In genomic region chr10:116952729-116953128, GRCh38 we compare ENCODE assay signal across 31 cellular contexts.
"Had no signal": no experiment of that assay in that cellular context is flagged by ENCODE, and none has a peak within 500 bp of the region (broad histone marks: within the 10 kb centered on the region; RNA-seq: fewer than 3 reads in every experiment).

No MANE protein-coding gene starts in this region.

- H3K4me3 ChIP-seq: gastrocnemius medialis, left lung, lower lobe of right lung, mucosa of descending colon, ovary, prostate gland, sigmoid colon, thoracic aorta had no signal

- H3K27ac ChIP-seq: gastrocnemius medialis, lower lobe of right lung, neutrophil, ovary, prostate gland, sigmoid colon, thoracic aorta, WERI-Rb-1 had no signal

- ATAC-seq: activated CD4-positive, CD25-positive, alpha-beta regulatory T cell treated with anti-CD3 and anti-CD28 coated beads, Interleukin-2, amount 50 U/mL, for 24 hours; activated T-cell treated with anti-CD3 and anti-CD28 coated beads, Interleukin-2, amount 50 U/mL, for 4 hours; activated T-helper 17 cell treated with anti-CD3 and anti-CD28 coated beads, Interleukin-2, amount 50 U/mL, for 72 hours; gastrocnemius medialis; left lung; lower lobe of right lung; mucosa of descending colon; stimulated activated effector memory CD8-positive, alpha-beta T cell treated with anti-CD3 and anti-CD28 coated beads, Interleukin-12 subunit alpha, Interleukin-12 subunit beta, amount 100 ng/mL, for 72 hours had no signal

- H3K27me3 ChIP-seq: gastrocnemius medialis, left lung, neutrophil, ovary, sigmoid colon had no signal

- DNase-seq: activated CD4-positive, alpha-beta T cell treated with anti-CD3 and anti-CD28 coated beads for 48 hours; activated CD4-positive, alpha-beta T cell treated with anti-CD3 and anti-CD28 coated beads, Interleukin-2, amount 50 U/mL, for 48 hours; activated gamma-delta T cell treated with Interleukin-2 at 50 U/mL for 16 hours; activated naive CD4-positive, alpha-beta T cell treated with anti-CD3 and anti-CD28 coated beads, Interleukin-2, amount 50 U/mL, for 16 hours; activated T-cell treated with anti-CD3 and anti-CD28 coated beads, Interleukin-2, amount 50 U/mL, for 4 hours; amniotic stem cell; caudate nucleus; dermis blood vessel endothelial cell; effector memory CD4-positive, alpha-beta T cell; gastrocnemius medialis; glutamatergic neuron; left lung; lower lobe of right lung; mesendoderm; mucosa of descending colon; ovary; retina; sigmoid colon; small intestine; stimulated activated CD4-positive, alpha-beta T cell treated with anti-CD3 and anti-CD28 coated beads, Interleukin-4, amount 100 ng/mL, for 24 hours; T-helper 9 cell; trophoblast cell; WERI-Rb-1 had no signal

- H3K9me3 ChIP-seq: gastrocnemius medialis, left lung, lower lobe of right lung, mucosa of descending colon, neutrophil, ovary, prostate gland, sigmoid colon, thoracic aorta had no signal

- H3K9me3 Mint-ChIP-seq: activated T-cell treated with anti-CD3 and anti-CD28 coated beads, Interleukin-2, amount 50 U/mL, for 4 hours; activated T-helper 17 cell treated with anti-CD3 and anti-CD28 coated beads, Interleukin-2, amount 50 U/mL, for 72 hours; nephron; stimulated activated effector memory CD8-positive, alpha-beta T cell treated with anti-CD3 and anti-CD28 coated beads, Interleukin-12 subunit alpha, Interleukin-12 subunit beta, amount 100 ng/mL, for 72 hours; stimulated activated naive CD8-positive, alpha-beta T cell treated with anti-CD3 and anti-CD28 coated beads, Interleukin-15, Interleukin-2, amounts not matched to agents 100 ng/mL and 50 ng/mL, for 24 hours had no signal

- H3K4me1 ChIP-seq: gastrocnemius medialis, prostate gland had no signal

- H3K36me3 ChIP-seq: gastrocnemius medialis, neutrophil, ovary, prostate gland, sigmoid colon, thoracic aorta had no signal

- H3K4me3 Mint-ChIP-seq: activated T-cell treated with anti-CD3 and anti-CD28 coated beads, Interleukin-2, amount 50 U/mL, for 4 hours; activated T-helper 17 cell treated with anti-CD3 and anti-CD28 coated beads, Interleukin-2, amount 50 U/mL, for 72 hours; nephron; stimulated activated effector memory CD8-positive, alpha-beta T cell treated with anti-CD3 and anti-CD28 coated beads, Interleukin-12 subunit alpha, Interleukin-12 subunit beta, amount 100 ng/mL, for 72 hours; stimulated activated naive CD8-positive, alpha-beta T cell treated with anti-CD3 and anti-CD28 coated beads, Interleukin-15, Interleukin-2, amounts not matched to agents 100 ng/mL and 50 ng/mL, for 24 hours had no signal

- H3K36me3 Mint-ChIP-seq: stimulated activated effector memory CD8-positive, alpha-beta T cell treated with anti-CD3 and anti-CD28 coated beads, Interleukin-12 subunit alpha, Interleukin-12 subunit beta, amount 100 ng/mL, for 72 hours had no signal

- H3K27ac Mint-ChIP-seq: activated T-helper 17 cell treated with anti-CD3 and anti-CD28 coated beads, Interleukin-2, amount 50 U/mL, for 72 hours; nephron; stimulated activated effector memory CD8-positive, alpha-beta T cell treated with anti-CD3 and anti-CD28 coated beads, Interleukin-12 subunit alpha, Interleukin-12 subunit beta, amount 100 ng/mL, for 72 hours; stimulated activated naive CD8-positive, alpha-beta T cell treated with anti-CD3 and anti-CD28 coated beads, Interleukin-15, Interleukin-2, amounts not matched to agents 100 ng/mL and 50 ng/mL, for 24 hours had no signal

- H3K4me1 Mint-ChIP-seq: activated T-helper 17 cell treated with anti-CD3 and anti-CD28 coated beads, Interleukin-2, amount 50 U/mL, for 72 hours; nephron; stimulated activated effector memory CD8-positive, alpha-beta T cell treated with anti-CD3 and anti-CD28 coated beads, Interleukin-12 subunit alpha, Interleukin-12 subunit beta, amount 100 ng/mL, for 72 hours had no signal
